ENCODE assay signal across 1 cellular context in the genomic region with DNA sequence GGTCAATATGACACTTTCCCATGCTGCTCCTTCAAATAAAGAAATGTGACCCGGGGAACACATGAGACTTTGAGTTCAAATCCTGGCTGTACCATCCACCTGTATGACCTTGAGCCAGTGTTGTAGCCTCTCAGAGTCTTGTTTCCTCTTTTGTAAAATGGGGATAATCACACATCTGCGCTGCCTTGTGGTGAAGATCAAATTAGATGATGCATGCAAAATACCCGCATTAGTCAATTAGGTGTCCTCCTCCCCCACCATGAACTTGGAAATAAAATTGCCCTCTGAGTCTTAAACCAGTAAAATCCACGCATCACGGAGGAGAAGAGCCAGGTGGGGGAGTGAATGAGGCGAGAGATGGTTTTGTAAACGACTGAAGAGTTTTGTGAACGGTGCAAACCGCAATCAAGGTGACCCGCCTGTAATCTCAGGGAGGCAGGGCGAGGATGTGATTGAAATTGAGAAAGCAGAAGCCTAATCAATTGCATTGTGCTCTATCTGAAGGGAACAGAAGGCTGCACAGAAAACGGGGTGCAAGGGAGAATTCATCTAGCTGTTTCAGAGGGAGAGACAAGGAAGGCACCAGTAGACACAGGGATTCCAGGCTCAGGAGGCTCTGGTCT.
TF ChIP-seq lines count a peak whose summit lies in the region.

No MANE protein-coding gene starts in this region.

TF ChIP-seq in H1, 55 proteins besides CTCF, POLR2A, EP300 and RAD21:
- TF ChIP-seq CHD2 (IDR thresholded peaks at IDR 0.05; ENCODE audit: low read length), result no peak
- no peak for TF ChIP-seq KDM5A (IDR thresholded peaks at IDR 0.05; ENCODE audit: low read length)
- TF ChIP-seq ASH2L (IDR thresholded peaks at IDR 0.05; ENCODE audit: low read length), result no peak
- TF ChIP-seq TAF7 (optimal IDR thresholded peaks at IDR 0.05; ENCODE audit: borderline replicate concordance, low read depth, low read length), result no peak
- no peak for TF ChIP-seq TEAD4 (IDR thresholded peaks at IDR 0.05; ENCODE audit: low read depth, low read length)
- no peak for TF ChIP-seq CBX5 (IDR thresholded peaks at IDR 0.05; ENCODE audit: low read depth, low read length)
- TF ChIP-seq SIRT6 (IDR thresholded peaks at IDR 0.05; ENCODE audit: low read length), result no peak
- TF ChIP-seq RXRA (IDR thresholded peaks at IDR 0.05; ENCODE audit: insufficient read depth, low read depth, low read length), result no peak
- no peak for TF ChIP-seq RBBP5 (IDR thresholded peaks at IDR 0.05; ENCODE audit: borderline replicate concordance, low read depth, low read length)
- TF ChIP-seq RNF2 (IDR thresholded peaks at IDR 0.05; ENCODE audit: borderline replicate concordance, low read depth, low read length, missing control alignments, poor library complexity, severe bottlenecking), result no peak
- no peak for TF ChIP-seq TBP (IDR thresholded peaks at IDR 0.05; ENCODE audit: low read depth, low read length)
- TF ChIP-seq POLR2AphosphoS5 (IDR thresholded peaks at IDR 0.05; ENCODE audit: low read depth, low read length), result no peak
- no peak for TF ChIP-seq CREB1 (IDR thresholded peaks at IDR 0.05)
